ENCODE assay signal across 23 cellular contexts in the genomic region with DNA sequence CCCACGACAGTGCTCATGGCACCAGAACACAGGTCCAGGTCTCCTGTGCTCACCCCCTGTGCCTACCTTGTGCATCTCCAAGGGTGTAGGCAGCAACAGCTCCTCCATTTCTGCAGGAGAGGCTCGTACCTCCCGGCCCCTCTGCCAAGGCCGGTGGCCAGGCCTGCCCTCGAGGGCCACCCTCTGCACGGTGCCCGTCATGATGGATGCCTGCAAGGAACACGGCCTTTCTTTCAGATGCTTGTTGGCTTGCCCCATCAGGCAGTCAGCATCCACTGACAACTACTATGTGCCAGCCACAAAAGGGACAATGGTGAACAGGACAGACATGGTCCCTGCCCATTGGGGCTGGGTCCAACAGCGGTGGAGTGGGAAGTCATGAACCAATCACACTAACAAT. TPM values are rescaled to one million over a fixed set of nuclear protein-coding genes. Genes with fewer than 3 reads are reported as not detected.
"Had no signal": no experiment of that assay in that cellular context is flagged by ENCODE, and none has a peak within 500 bp of the region (broad histone marks: within the 10 kb centered on the region; RNA-seq: fewer than 3 reads in every experiment).

No MANE protein-coding gene starts in this region.

- H3K9me3 Mint-ChIP-seq: activated naive CD8-positive, alpha-beta T cell treated with anti-CD3 and anti-CD28 coated beads for 36 hours had no signal

- H3K27ac Mint-ChIP-seq: activated CD8-positive, alpha-beta T cell treated with anti-CD3 and anti-CD28 coated beads for 36 hours; activated naive CD4-positive, alpha-beta T cell treated with anti-CD3 and anti-CD28 coated beads, Interleukin-2, amount 10 ng/mL, durations not matched to agents 7 days and 5 days; activated naive CD8-positive, alpha-beta T cell treated with anti-CD3 and anti-CD28 coated beads for 36 hours; activated T-cell treated with anti-CD3 and anti-CD28 coated beads, Interleukin-2, amount 50 U/mL, for 72 hours; activated T-helper 2 cell treated with anti-CD3 and anti-CD28 coated beads, Interferon-gamma antibody, Interleukin-2, Interleukin-4, amounts not matched to agents 10 μg/mL and 5 μg/mL and 100 μg/mL, durations not matched to agents 14 hours and 24 hours and 36 hours; T-helper 1 cell treated with Interleukin-12 subunit alpha and Interleukin-12 subunit beta and Interleukin-4 antibody, amounts not matched to agents 30 μg/mL and 1 μg/mL, for 36 hours had no signal

- DNase-seq: activated CD4-positive, alpha-beta T cell treated with anti-CD3 and anti-CD28 coated beads for 4 hours; activated CD8-positive, alpha-beta memory T cell treated with anti-CD3 and anti-CD28 coated beads, Interleukin-2, amount 50 U/mL, for 4 hours; activated CD8-positive, alpha-beta T cell treated with anti-CD3 and anti-CD28 coated beads for 36 hours; activated gamma-delta T cell treated with Interleukin-2 at 50 U/mL for 16 hours; activated naive CD4-positive, alpha-beta T cell treated with anti-CD3 and anti-CD28 coated beads, Interleukin-2, amount 10 ng/mL, durations not matched to agents 7 days and 5 days; activated naive CD8-positive, alpha-beta T cell treated with anti-CD3 and anti-CD28 coated beads for 36 hours; activated T-cell treated with anti-CD3 and anti-CD28 coated beads, Interleukin-2, amount 50 U/mL, for 72 hours; brain microvascular endothelial cell; KG1; NCI-H1092 treated with DMSO at 0.1 percent for 48 hours; NCI-H1417 treated with DMSO at 0.1 percent for 48 hours; NCI-H1694 treated with DMSO at 0.1 percent for 48 hours; NCI-H2029 treated with DMSO at 0.1 percent for 48 hours; NCI-H345; NCI-H510A treated with DMSO at 0.1 percent for 48 hours; NCI-H69; SHP77 had no signal

- H3K27me3 Mint-ChIP-seq: activated naive CD8-positive, alpha-beta T cell treated with anti-CD3 and anti-CD28 coated beads for 36 hours had no signal

- H3K4me3 ChIP-seq: SJSA1 had no signal

- H3K4me3 Mint-ChIP-seq: activated CD8-positive, alpha-beta T cell treated with anti-CD3 and anti-CD28 coated beads for 36 hours; activated naive CD4-positive, alpha-beta T cell treated with anti-CD3 and anti-CD28 coated beads, Interleukin-2, amount 10 ng/mL, durations not matched to agents 7 days and 5 days; activated naive CD8-positive, alpha-beta T cell treated with anti-CD3 and anti-CD28 coated beads for 36 hours; activated T-cell treated with anti-CD3 and anti-CD28 coated beads, Interleukin-2, amount 50 U/mL, for 72 hours; T-helper 1 cell treated with Interleukin-12 subunit alpha and Interleukin-12 subunit beta and Interleukin-4 antibody, amounts not matched to agents 30 μg/mL and 1 μg/mL, for 36 hours had no signal

- ATAC-seq: activated CD4-positive, CD25-positive, alpha-beta regulatory T cell treated with anti-CD3 and anti-CD28 coated beads, Interleukin-2, amount 50 U/mL, for 24 hours; activated CD8-positive, alpha-beta T cell treated with anti-CD3 and anti-CD28 coated beads for 36 hours; activated T-cell treated with anti-CD3 and anti-CD28 coated beads, Interleukin-2, amount 50 U/mL, for 72 hours; SK-N-SH treated with all-trans-retinoic acid at 6 μM for 48 hours had no signal

- H3K36me3 Mint-ChIP-seq: activated naive CD4-positive, alpha-beta T cell treated with anti-CD3 and anti-CD28 coated beads, Interleukin-2, amount 10 ng/mL, durations not matched to agents 7 days and 5 days; activated naive CD8-positive, alpha-beta T cell treated with anti-CD3 and anti-CD28 coated beads for 36 hours had no signal

- H3K4me1 Mint-ChIP-seq: activated naive CD4-positive, alpha-beta T cell treated with anti-CD3 and anti-CD28 coated beads, Interleukin-2, amount 10 ng/mL, durations not matched to agents 7 days and 5 days; activated naive CD8-positive, alpha-beta T cell treated with anti-CD3 and anti-CD28 coated beads for 36 hours had no signal

- H3K27me3 ChIP-seq: brain microvascular endothelial cell, SJSA1 had no signal

- H3K27ac ChIP-seq: brain microvascular endothelial cell, SJSA1 had no signal

- H3K36me3 ChIP-seq: brain microvascular endothelial cell had no signal

RNA-seq across cellular contexts. Expression of a gene that starts 43.8 kb away (rescaled TPM):
- total RNA-seq: activated CD8-positive, alpha-beta T cell treated with anti-CD3 and anti-CD28 coated beads for 36 hours; activated naive CD8-positive, alpha-beta T cell treated with anti-CD3 and anti-CD28 coated beads for 36 hours; activated T-helper 2 cell treated with anti-CD3 and anti-CD28 coated beads, Interferon-gamma antibody, Interleukin-2, Interleukin-4, amounts not matched to agents 10 μg/mL and 5 μg/mL and 100 μg/mL, durations not matched to agents 14 hours and 24 hours and 36 hours; MCF 10A had no signal
